Comparison of ENCODE assay signal across 29 cellular contexts in the genomic region with DNA sequence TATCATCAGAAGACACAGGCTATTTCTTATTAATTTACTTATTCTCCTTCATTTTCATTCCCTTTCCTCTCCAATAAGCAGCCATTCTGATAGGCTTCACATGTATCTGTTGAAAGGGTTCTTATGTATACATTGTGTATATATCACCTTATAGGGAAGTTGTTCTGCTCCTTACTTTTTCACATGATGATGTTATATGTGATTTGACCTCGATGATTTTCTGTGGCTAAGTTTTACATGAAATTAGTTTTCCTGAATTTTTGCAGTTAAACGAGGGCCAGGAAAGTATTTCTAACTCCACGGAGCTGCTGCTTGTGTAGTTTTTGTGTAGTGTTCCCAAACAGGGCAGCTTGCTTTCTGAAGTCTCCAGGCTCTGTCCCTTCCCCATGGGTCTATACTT.
"Had no signal": no experiment of that assay in that cellular context is flagged by ENCODE, and none has a peak within 500 bp of the region (broad histone marks: within the 10 kb centered on the region; RNA-seq: fewer than 3 reads in every experiment).

No MANE protein-coding gene starts in this region.

- H3K4me3 ChIP-seq: stomach, suprapubic skin, testis, thoracic aorta, thyroid gland, tibial artery, tibial nerve, transverse colon, upper lobe of left lung, upper lobe of right lung, uterus, vagina had no signal

- H3K27me3 Mint-ChIP-seq: stimulated activated memory B cell treated with anti-CD40 and anti-IgM and Interleukin-4, amounts not matched to agents 10 μg/mL and 1 μg/mL and 100 μg/mL, for 72 hours; stimulated activated naive CD8-positive, alpha-beta T cell treated with anti-CD3 and anti-CD28 coated beads, Interleukin-15, amount 100 ng/mL, for 72 hours; stimulated activated naive CD8-positive, alpha-beta T cell treated with anti-CD3 and anti-CD28 coated beads, Interleukin-15, Interleukin-2, amounts not matched to agents 100 ng/mL and 50 ng/mL, for 24 hours had no signal

- H3K4me1 ChIP-seq: stomach, suprapubic skin, testis, thyroid gland, tibial artery, tibial nerve, transverse colon, upper lobe of left lung, upper lobe of right lung, uterus, vagina had no signal

- H3K27me3 ChIP-seq: suprapubic skin, testis, thyroid gland, tibial artery, tibial nerve, transverse colon, upper lobe of left lung, upper lobe of right lung, uterus, vagina had no signal

- FAIRE-seq: urothelium cell line had no signal

- H3K27ac ChIP-seq: stomach, suprapubic skin, testis, thoracic aorta, thyroid gland, tibial artery, tibial nerve, transverse colon, upper lobe of left lung, upper lobe of right lung, uterus, vagina had no signal

- ATAC-seq: stimulated activated effector memory CD8-positive, alpha-beta T cell treated with anti-CD3 and anti-CD28 coated beads, Interleukin-12 subunit alpha, Interleukin-12 subunit beta, amount 100 ng/mL, for 72 hours; stimulated activated memory B cell treated with anti-CD40 and anti-IgM and Interleukin-4, amounts not matched to agents 10 μg/mL and 1 μg/mL and 100 μg/mL, for 72 hours; stimulated activated naive B cell treated with anti-CD40 and anti-IgM and Interleukin-4, amounts not matched to agents 10 μg/mL and 1 μg/mL and 100 μg/mL, for 72 hours; stimulated activated naive CD8-positive, alpha-beta T cell treated with anti-CD3 and anti-CD28 coated beads, Interleukin-15, amount 100 ng/mL, for 72 hours; stimulated activated naive CD8-positive, alpha-beta T cell treated with anti-CD3 and anti-CD28 coated beads, Interleukin-15, Interleukin-2, amounts not matched to agents 100 U/mL and 50 U/mL, for 24 hours; upper lobe of right lung had no signal

- H3K9me3 ChIP-seq: suprapubic skin, testis, thoracic aorta, thyroid gland, tibial artery, transverse colon, upper lobe of left lung, upper lobe of right lung, uterus, vagina had no signal

- H3K36me3 Mint-ChIP-seq: stimulated activated effector memory CD8-positive, alpha-beta T cell treated with anti-CD3 and anti-CD28 coated beads, Interleukin-12 subunit alpha, Interleukin-12 subunit beta, amount 100 ng/mL, for 72 hours; stimulated activated memory B cell treated with anti-CD40 and anti-IgM and Interleukin-4, amounts not matched to agents 10 μg/mL and 1 μg/mL and 100 μg/mL, for 72 hours; type B pancreatic cell had no signal

- H3K4me1 Mint-ChIP-seq: stimulated activated effector memory CD8-positive, alpha-beta T cell treated with anti-CD3 and anti-CD28 coated beads, Interleukin-12 subunit alpha, Interleukin-12 subunit beta, amount 100 ng/mL, for 72 hours; stimulated activated memory B cell treated with anti-CD40 and anti-IgM and Interleukin-4, amounts not matched to agents 10 μg/mL and 1 μg/mL and 100 μg/mL, for 72 hours; stimulated activated naive CD8-positive, alpha-beta T cell treated with anti-CD3 and anti-CD28 coated beads, Interleukin-15, amount 100 ng/mL, for 72 hours had no signal

- H3K4me3 Mint-ChIP-seq: stimulated activated effector memory CD8-positive, alpha-beta T cell treated with anti-CD3 and anti-CD28 coated beads, Interleukin-12 subunit alpha, Interleukin-12 subunit beta, amount 100 ng/mL, for 72 hours; stimulated activated memory B cell treated with anti-CD40 and anti-IgM and Interleukin-4, amounts not matched to agents 10 μg/mL and 1 μg/mL and 100 μg/mL, for 72 hours; stimulated activated naive B cell treated with anti-CD40 and anti-IgM and Interleukin-4, amounts not matched to agents 10 μg/mL and 1 μg/mL and 100 μg/mL, for 72 hours; stimulated activated naive CD8-positive, alpha-beta T cell treated with anti-CD3 and anti-CD28 coated beads, Interleukin-15, amount 100 ng/mL, for 72 hours; stimulated activated naive CD8-positive, alpha-beta T cell treated with anti-CD3 and anti-CD28 coated beads, Interleukin-15, Interleukin-2, amounts not matched to agents 100 ng/mL and 50 ng/mL, for 24 hours; type B pancreatic cell had no signal

- H3K36me3 ChIP-seq: stomach, suprapubic skin, thoracic aorta, thyroid gland, tibial artery, tibial nerve, transverse colon, upper lobe of left lung, upper lobe of right lung, uterus, vagina had no signal

- DNase-seq: stimulated activated CD4-positive, alpha-beta T cell treated with anti-CD3 and anti-CD28 coated beads, Interleukin-2, amount 100 ng/mL, for 48 hours; stimulated activated CD4-positive, alpha-beta T cell treated with anti-CD3 and anti-CD28 coated beads, Interleukin-4, amount 100 ng/mL, for 1 hour; stimulated activated CD4-positive, alpha-beta T cell treated with anti-CD3 and anti-CD28 coated beads, Interleukin-4, amount 100 ng/mL, for 24 hours; stimulated activated CD4-positive, alpha-beta T cell treated with anti-CD3 and anti-CD28 coated beads, Interleukin-4, amount 100 ng/mL, for 4 hours; stimulated activated CD8-positive, alpha-beta memory T cell treated with anti-CD3 and anti-CD28 coated beads, Interleukin-4, amount 100 ng/mL, for 48 hours; stimulated activated naive B cell treated with anti-CD40 and anti-IgM and Interleukin-4, amounts not matched to agents 10 μg/mL and 1 μg/mL and 100 μg/mL, for 72 hours; stimulated activated naive CD4-positive, alpha-beta T cell; stimulated activated naive CD4-positive, alpha-beta T cell treated with Interleukin-2 at 50 U/mL for 16 hours; stimulated activated naive CD8-positive, alpha-beta T cell treated with anti-CD3 and anti-CD28 coated beads, Interleukin-15, amount 100 ng/mL, for 72 hours; stimulated activated naive CD8-positive, alpha-beta T cell treated with anti-CD3 and anti-CD28 coated beads, Interleukin-15, Interleukin-2, amounts not matched to agents 100 U/mL and 50 U/mL, for 24 hours; stomach; substantia nigra; testis; thyroid gland; tibial artery; transverse colon; trophoblast cell; upper lobe of left lung; upper lobe of right lung; uterus had no signal

- H3K27ac Mint-ChIP-seq: stimulated activated effector memory CD8-positive, alpha-beta T cell treated with anti-CD3 and anti-CD28 coated beads, Interleukin-12 subunit alpha, Interleukin-12 subunit beta, amount 100 ng/mL, for 72 hours; stimulated activated memory B cell treated with anti-CD40 and anti-IgM and Interleukin-4, amounts not matched to agents 10 μg/mL and 1 μg/mL and 100 μg/mL, for 72 hours; stimulated activated naive B cell treated with anti-CD40 and anti-IgM and Interleukin-4, amounts not matched to agents 10 μg/mL and 1 μg/mL and 100 μg/mL, for 72 hours; stimulated activated naive CD8-positive, alpha-beta T cell treated with anti-CD3 and anti-CD28 coated beads, Interleukin-15, Interleukin-2, amounts not matched to agents 100 ng/mL and 50 ng/mL, for 24 hours; type B pancreatic cell had no signal

- H3K9me3 Mint-ChIP-seq: stimulated activated effector memory CD8-positive, alpha-beta T cell treated with anti-CD3 and anti-CD28 coated beads, Interleukin-12 subunit alpha, Interleukin-12 subunit beta, amount 100 ng/mL, for 72 hours; stimulated activated naive CD8-positive, alpha-beta T cell treated with anti-CD3 and anti-CD28 coated beads, Interleukin-15, amount 100 ng/mL, for 72 hours; stimulated activated naive CD8-positive, alpha-beta T cell treated with anti-CD3 and anti-CD28 coated beads, Interleukin-15, Interleukin-2, amounts not matched to agents 100 ng/mL and 50 ng/mL, for 24 hours; type B pancreatic cell had no signal
